ENCODE assay signal across 26 cellular contexts in the genomic region with DNA sequence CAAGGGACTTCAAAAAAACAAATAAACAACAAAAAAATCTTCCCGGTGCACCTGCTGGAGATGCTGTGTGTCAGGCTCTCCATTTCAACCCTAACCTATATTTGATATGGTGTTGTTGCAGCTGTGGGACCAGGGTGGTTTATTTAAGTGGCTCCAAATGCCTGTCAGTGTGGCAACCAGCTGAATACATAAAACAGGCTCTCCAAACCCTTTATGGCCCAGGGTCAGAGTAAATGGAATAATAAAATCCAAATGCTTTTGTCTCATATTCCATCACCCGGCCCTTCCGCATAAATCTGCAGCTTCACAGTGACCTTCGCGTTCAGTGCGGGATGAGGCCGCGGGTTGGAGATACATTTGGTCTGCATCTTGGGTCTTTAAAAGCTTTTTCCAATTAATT.
DNase-seq lines count a peak whose midpoint lies in the region; ATAC-seq and TF ChIP-seq lines count a peak whose summit lies in the region.
"Had no signal": no experiment of that assay in that cellular context is flagged by ENCODE, and none has a peak within 500 bp of the region (broad histone marks: within the 10 kb centered on the region; RNA-seq: fewer than 3 reads in every experiment).

No MANE protein-coding gene starts in this region.

- in situ Hi-C loops in GM13976 (cut with MboI; ENCODE audit: low sequenced_read_pairs, unreplicated experiment), result no loop called here

- no peaks in the 10 kb centered on the region for H3K27me3 Mint-ChIP-seq in osteocyte (ENCODE audit: unreplicated experiment)

- ATAC-seq in GM18867 (IDR thresholded peaks at IDR 0.05; ENCODE audit: unreplicated experiment) (no peak), HG03354 (IDR thresholded peaks at IDR 0.05; ENCODE audit: poor library complexity, severe bottlenecking, unreplicated experiment) (no peak)
- ATAC-seq: activated T-cell treated with anti-CD3 and anti-CD28 coated beads, Interleukin-2, amount 50 U/mL, for 4 hours; gastrocnemius medialis; K562 had no signal

- DNase-seq in NCI-H2081 (lab: John Stamatoyannopoulos, UW) (peak; percentile 26 to 51), NCI-H2081 treated with DMSO at 0.1 percent for 48 hours (lab: John Stamatoyannopoulos, UW) (no peak), NCI-H2107 (lab: John Stamatoyannopoulos, UW) (peak; percentile 19), SHP77 (lab: John Stamatoyannopoulos, UW) (peak; percentile 93 to 94), osteocyte (ENCODE audit: extremely low spot score, unreplicated experiment) (no peak), GM13976 (ENCODE audit: low spot score) (no peak)
- DNase-seq: 8988T; activated gamma-delta T cell treated with Interleukin-2 at 50 U/mL for 16 hours; activated naive CD8-positive, alpha-beta T cell treated with anti-CD3 and anti-CD28 coated beads, Interleukin-2, amount 10 ng/mL, durations not matched to agents 7 days and 5 days; activated T-cell treated with anti-CD3 and anti-CD28 coated beads, Interleukin-2, amount 50 U/mL, for 4 hours; aorta; DND-41; gastrocnemius medialis; GF-D8; HFFc6; midbrain; naive B cell; NCI-H1436; NCI-H226; OCI-M1; stimulated activated CD4-positive, alpha-beta T cell treated with anti-CD3 and anti-CD28 coated beads, Interleukin-4, amount 100 ng/mL, for 24 hours; T-helper 2 cell had no signal

- H3K4me1 Mint-ChIP-seq in osteocyte (ENCODE audit: unreplicated experiment), result peaks cover 7% of the 10 kb centered on the region
- H3K4me1 Mint-ChIP-seq: activated naive CD8-positive, alpha-beta T cell treated with anti-CD3 and anti-CD28 coated beads, Interleukin-2, amount 10 ng/mL, durations not matched to agents 7 days and 5 days; CD14-positive monocyte; naive B cell had no signal

- no peak overlapping the region for H3K4me3 Mint-ChIP-seq in osteocyte (ENCODE audit: unreplicated experiment)
- H3K4me3 Mint-ChIP-seq: activated naive CD8-positive, alpha-beta T cell treated with anti-CD3 and anti-CD28 coated beads, Interleukin-2, amount 10 ng/mL, durations not matched to agents 7 days and 5 days; activated T-cell treated with anti-CD3 and anti-CD28 coated beads, Interleukin-2, amount 50 U/mL, for 4 hours; CD14-positive monocyte; HFFc6 had no signal

- no peak overlapping the region for H3K27ac Mint-ChIP-seq in osteocyte (ENCODE audit: unreplicated experiment)
- H3K27ac Mint-ChIP-seq: activated naive CD8-positive, alpha-beta T cell treated with anti-CD3 and anti-CD28 coated beads, Interleukin-2, amount 10 ng/mL, durations not matched to agents 7 days and 5 days; HFFc6; naive B cell had no signal

- H3K36me3 Mint-ChIP-seq in osteocyte (ENCODE audit: unreplicated experiment), result no peaks in the 10 kb centered on the region
- H3K36me3 Mint-ChIP-seq: CD14-positive monocyte, naive B cell had no signal

- no peaks in the 10 kb centered on the region for H3K9me3 Mint-ChIP-seq in osteocyte (ENCODE audit: unreplicated experiment)
- H3K9me3 Mint-ChIP-seq: activated T-cell treated with anti-CD3 and anti-CD28 coated beads, Interleukin-2, amount 50 U/mL, for 4 hours; HFFc6 had no signal

- TF ChIP-seq CTCF in osteocyte (IDR thresholded peaks at IDR 0.05) (no peak), GM13976 (IDR thresholded peaks at IDR 0.05; ENCODE audit: borderline replicate concordance, control extremely low read depth, extremely low read depth, insufficient read depth, missing control alignments) (no peak)

Comparison
In these comparisons a context has a peak if more than half of its experiments do, and no peak if none do; other contexts are left out.
1. DNase-seq: peak in NCI-H2081 (2 of 2), NCI-H2107 (single experiment) and SHP77 (2 of 2); none in NCI-H2081 treated with DMSO at 0.1 percent for 48 hours (single experiment), osteocyte (single experiment) and GM13976 (single experiment).